In the genomic region with DNA sequence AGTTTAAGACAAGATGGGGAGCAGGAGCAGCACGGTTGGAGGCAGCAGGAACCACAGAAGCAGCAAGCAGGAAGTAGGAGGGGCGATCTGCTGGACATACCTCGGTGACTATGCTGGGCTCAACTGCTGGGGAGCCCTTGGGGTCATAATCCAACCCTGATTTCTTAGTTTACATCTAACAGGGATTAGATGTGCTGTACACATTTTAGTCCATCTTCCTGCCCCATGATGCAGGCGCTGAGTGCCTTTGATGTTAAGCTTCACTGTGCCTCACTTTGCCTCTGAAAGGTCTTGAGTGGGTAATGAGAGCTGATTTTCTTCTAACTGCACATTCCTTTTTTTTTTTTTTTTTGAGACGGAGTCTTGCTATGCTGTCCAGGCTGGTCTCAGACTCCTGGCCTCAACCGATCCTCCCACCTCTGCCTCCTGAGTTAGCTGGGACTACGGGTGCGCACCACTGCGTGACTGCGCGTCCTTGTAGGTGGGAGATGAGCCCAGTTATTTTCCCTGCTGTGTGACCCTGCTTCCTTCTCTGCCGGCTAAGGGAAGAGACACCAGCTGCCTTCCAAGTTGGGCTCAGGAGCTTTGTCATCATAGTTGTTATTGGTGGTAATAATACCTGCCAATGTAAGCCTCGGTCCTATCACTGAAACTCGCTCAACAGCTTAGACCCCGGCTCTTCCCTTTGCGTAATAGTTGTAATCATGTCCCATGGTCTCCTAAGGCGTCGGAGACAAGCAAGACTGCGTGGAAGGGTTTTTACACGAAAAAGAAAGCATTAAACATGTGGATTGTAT, we compare ENCODE assay signal across 9 cellular contexts. TPM values are rescaled to one million over a fixed set of nuclear protein-coding genes. Genes with fewer than 3 reads are reported as not detected.
DNase-seq lines count a peak whose midpoint lies in the region; ATAC-seq, FAIRE-seq and TF ChIP-seq lines count a peak whose summit lies in the region.
"Had no signal": no experiment of that assay in that cellular context is flagged by ENCODE, and none has a peak within 500 bp of the region (broad histone marks: within the 10 kb centered on the region; RNA-seq: fewer than 3 reads in every experiment).

No MANE protein-coding gene starts in this region.

- in situ Hi-C loops in GM13977 (cut with MboI; ENCODE audit: low pct_unique_long_range_greater_than_20kb, low sequenced_read_pairs, unreplicated experiment): no loop called here

- FAIRE-seq in RCC 7860 (lab: Jason Lieb, UNC): no peak
- FAIRE-seq: islet of Langerhans had no signal

- DNase-seq in GM13977 (ENCODE audit: low spot score) (peak; percentile 68), RCC 7860 (ENCODE audit: low spot score) (peak; percentile 36), colonic mucosa (peak; percentile 62), midbrain (lab: John Stamatoyannopoulos, UW) (no peak)

- H3K36me3 ChIP-seq in ACC112 (ENCODE audit: insufficient read depth, low read length): no peaks in the 10 kb centered on the region
- no peaks in the 10 kb centered on the region for H3K36me3 ChIP-seq in colonic mucosa
- H3K36me3 ChIP-seq in muscle layer of duodenum (ENCODE audit: control insufficient read depth in 1 of 2, insufficient read depth in 2 of 2, low read length in 2 of 2): no peaks in the 10 kb centered on the region

- peak overlapping the region; percentile 94 for H3K4me3 ChIP-seq in ACC112 (ENCODE audit: low read depth, low read length)
- H3K4me3 ChIP-seq in colonic mucosa: peak overlapping the region; percentile 71
- H3K4me3 ChIP-seq in muscle layer of duodenum (ENCODE audit: low read depth in 1 of 2, low read length in 2 of 2): peak overlapping the region; percentile 61 to 76

- H3K27me3 ChIP-seq in ACC112 (ENCODE audit: insufficient read depth, low read length) (peaks cover 19% of the 10 kb centered on the region), colonic mucosa (no peaks in the 10 kb centered on the region), muscle layer of duodenum (ENCODE audit: low read depth, low read length) (no peaks in the 10 kb centered on the region)

- H3K27ac ChIP-seq in ACC112 (ENCODE audit: low read depth, low read length) (peak overlapping the region; percentile 30; the same call in 1 of the 2 replicates), colonic mucosa (peak overlapping the region; percentile 88), muscle layer of duodenum (ENCODE audit: low read length) (peak overlapping the region; percentile 12)

- H3K9ac ChIP-seq in colonic mucosa (ENCODE audit: low read depth in 2 of 2, low read length in 2 of 2): peak overlapping the region; percentile 58 to 83

- no peak for ATAC-seq in HG03025 (IDR thresholded peaks at IDR 0.05; ENCODE audit: low FRiP score, unreplicated experiment)
- ATAC-seq in GM21447 (IDR thresholded peaks at IDR 0.05; ENCODE audit: unreplicated experiment): no peak

- no peaks in the 10 kb centered on the region for H3K79me2 ChIP-seq in ACC112 (ENCODE audit: control insufficient read depth, insufficient read depth, low read length, unreplicated experiment)

- H3K9me3 ChIP-seq in colonic mucosa (no peaks in the 10 kb centered on the region), muscle layer of duodenum (ENCODE audit: control insufficient read depth in 1 of 2, low read length in 2 of 2) (no peaks in the 10 kb centered on the region)

- TF ChIP-seq CTCF in GM13977 (IDR thresholded peaks at IDR 0.05; ENCODE audit: extremely low read depth, insufficient read depth, missing control alignments) (no peak), colonic mucosa (IDR thresholded peaks at IDR 0.05) (no peak)

- intact Hi-C loops in colonic mucosa (cut with DNase I): no loop called here

- H2AFZ ChIP-seq in ACC112 (ENCODE audit: low read length, unreplicated experiment): no peak overlapping the region

- H3K4me1 ChIP-seq in ACC112 (ENCODE audit: control insufficient read depth, insufficient read depth, low read length, unreplicated experiment): peaks cover 14% of the 10 kb centered on the region
- peaks cover 5% of the 10 kb centered on the region for H3K4me1 ChIP-seq in colonic mucosa
- peaks cover 0 to 5% of the 10 kb centered on the region in 2 donors for H3K4me1 ChIP-seq in muscle layer of duodenum (ENCODE audit: control insufficient read depth in 1 of 2, insufficient read depth in 2 of 2, low read length in 2 of 2)

RNA-seq across cellular contexts. Expression of gene RCAN3, which starts 1.1 kb away (rescaled TPM):
- total RNA-seq in colonic mucosa: 10 to 100 TPM; 12.6 to 15.1 TPM

RNA-seq across cellular contexts. Expression of gene NCMAP, which starts 54.3 kb away (rescaled TPM):
- 1 to 10 TPM in 1 of 2 donors, under 1 TPM in 1; 0.72 to 2.7 TPM for total RNA-seq in colonic mucosa

Comparison
In these comparisons a context has a peak if more than half of its experiments do, and no peak if none do; other contexts are left out.
1. H3K27ac ChIP-seq: peak in every context shown above with its lines; median percentile 88 in colonic mucosa; 30 in ACC112; 12 in muscle layer of duodenum.